ENCODE assay signal across 1 cellular context in the genomic region with DNA sequence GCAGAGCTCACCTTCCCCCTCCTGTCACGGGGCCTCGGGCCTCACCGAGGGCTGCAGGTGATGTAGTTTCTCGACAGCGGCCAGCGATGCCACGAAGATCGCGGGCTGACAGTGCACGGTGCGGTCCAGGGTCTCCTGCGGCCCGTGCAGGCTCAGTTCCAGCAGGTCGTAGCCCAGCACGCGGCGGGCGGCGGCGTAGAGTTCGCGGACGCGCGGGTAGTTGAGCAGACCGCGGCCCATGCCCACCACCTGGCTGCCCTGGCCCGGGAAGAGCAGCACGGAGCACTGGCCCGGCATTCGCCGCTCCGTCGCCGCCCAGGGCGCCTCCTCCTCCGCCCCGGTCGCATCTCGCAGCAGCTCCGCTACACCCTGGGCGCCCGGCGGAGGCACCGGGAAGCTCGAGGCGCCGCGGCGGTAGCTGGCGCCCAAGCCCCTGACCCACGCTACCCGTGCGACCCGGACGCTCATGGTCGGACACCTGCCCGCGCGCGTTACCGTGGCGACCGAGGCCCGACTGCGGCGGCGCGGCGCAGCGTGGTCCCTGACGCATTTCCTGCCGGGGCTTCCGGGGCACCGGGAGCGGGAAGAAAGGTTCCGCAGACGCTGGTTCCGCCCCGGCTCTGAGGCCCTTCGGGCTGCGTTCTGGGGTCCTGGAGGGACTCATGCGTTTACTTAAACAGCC.
A peak's percentile ranks its signal among the peaks of the same experiment; 100 is the strongest.
TF ChIP-seq lines count a peak whose summit lies in the region.

A gene with protein sequence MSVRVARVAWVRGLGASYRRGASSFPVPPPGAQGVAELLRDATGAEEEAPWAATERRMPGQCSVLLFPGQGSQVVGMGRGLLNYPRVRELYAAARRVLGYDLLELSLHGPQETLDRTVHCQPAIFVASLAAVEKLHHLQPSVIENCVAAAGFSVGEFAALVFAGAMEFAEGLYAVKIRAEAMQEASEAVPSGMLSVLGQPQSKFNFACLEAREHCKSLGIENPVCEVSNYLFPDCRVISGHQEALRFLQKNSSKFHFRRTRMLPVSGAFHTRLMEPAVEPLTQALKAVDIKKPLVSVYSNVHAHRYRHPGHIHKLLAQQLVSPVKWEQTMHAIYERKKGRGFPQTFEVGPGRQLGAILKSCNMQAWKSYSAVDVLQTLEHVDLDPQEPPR (minus strand): TSS at position 518 of the 682 bp plus-strand sequence. CDS start 50 bp downstream, at position 468.

TF ChIP-seq in IMR-90, 13 proteins besides CTCF, POLR2A, EP300 and RAD21 (continued from another document):
- TF ChIP-seq, protein P1, sequence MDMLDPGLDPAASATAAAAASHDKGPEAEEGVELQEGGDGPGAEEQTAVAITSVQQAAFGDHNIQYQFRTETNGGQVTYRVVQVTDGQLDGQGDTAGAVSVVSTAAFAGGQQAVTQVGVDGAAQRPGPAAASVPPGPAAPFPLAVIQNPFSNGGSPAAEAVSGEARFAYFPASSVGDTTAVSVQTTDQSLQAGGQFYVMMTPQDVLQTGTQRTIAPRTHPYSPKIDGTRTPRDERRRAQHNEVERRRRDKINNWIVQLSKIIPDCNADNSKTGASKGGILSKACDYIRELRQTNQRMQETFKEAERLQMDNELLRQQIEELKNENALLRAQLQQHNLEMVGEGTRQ (IDR thresholded peaks at IDR 0.05; ENCODE audit: low read depth, low read length), result peak; percentile 41; the same call in 1 of the 2 replicates
- TF ChIP-seq FOS (IDR thresholded peaks at IDR 0.05; ENCODE audit: low read depth, low read length) (no peak), RCOR1 (IDR thresholded peaks at IDR 0.05; ENCODE audit: insufficient replicate concordance, low read length) (peak; percentile 30), CHD1 (IDR thresholded peaks at IDR 0.05; ENCODE audit: low read depth, low read length) (no peak), MAFK (IDR thresholded peaks at IDR 0.05; ENCODE audit: low read depth, low read length) (no peak), NFE2L2 (IDR thresholded peaks at IDR 0.05; ENCODE audit: low read depth, low read length) (no peak)
TF ChIP-seq in IMR-90: peak in this region for 4.
